9 cellular contexts compared by ENCODE assay signal in genomic region chrX:15301924-15302323, GRCh38. TPM values are rescaled to one million over a fixed set of nuclear protein-coding genes. Genes with fewer than 3 reads are reported as not detected.
A peak's percentile ranks its signal among the peaks of the same experiment; 100 is the strongest.
DNase-seq lines count a peak whose midpoint lies in the region; ATAC-seq and TF ChIP-seq lines count a peak whose summit lies in the region.
"Had no signal": no experiment of that assay in that cellular context is flagged by ENCODE, and none has a peak within 500 bp of the region (broad histone marks: within the 10 kb centered on the region; RNA-seq: fewer than 3 reads in every experiment).

No MANE protein-coding gene starts in this region.

- intact Hi-C loops in CD14-positive monocyte (cut with micrococcal nuclease), result loop anchor here in 1 of 2 donors (5.0 kb wide), 1 partner anchor 35 kb away; the partner anchor contains the start of gene PIGA
- intact Hi-C loops in activated T-helper 1 cell treated with anti-CD3 and anti-CD28 coated beads, Interleukin-12 subunit alpha, Interleukin-12 subunit beta, Interleukin-2, Interleukin-4 antibody, amounts not matched to agents 30 ng/mL and 10 ng/mL and 1 ng/mL, durations not matched to agents 14 hours and 24 hours and 36 hours (cut with micrococcal nuclease), result no loop called here
- intact Hi-C loops in lower leg skin (cut with DNase I; ENCODE audit: low total_unique reads), result no loop called here

- TF ChIP-seq POLR2A in lower leg skin (IDR thresholded peaks at IDR 0.05), result no peak

- peak overlapping the region; percentile 69 to 84 (median 80) for H3K27ac Mint-ChIP-seq in CD14-positive monocyte
- H3K27ac Mint-ChIP-seq in activated T-helper 1 cell treated with anti-CD3 and anti-CD28 coated beads, Interleukin-12 subunit alpha, Interleukin-12 subunit beta, Interleukin-2, Interleukin-4 antibody, amounts not matched to agents 30 ng/mL and 10 ng/mL and 1 ng/mL, durations not matched to agents 14 hours and 24 hours and 36 hours, result no peak overlapping the region
- no peak overlapping the region for H3K27ac Mint-ChIP-seq in osteocyte (ENCODE audit: unreplicated experiment)

- DNase-seq in CD14-positive monocyte (ENCODE audit: low spot score) (peak; percentile 90), lower leg skin (ENCODE audit: low spot score in 2 of 2) (peak; percentile 61 to 90), NCI-H2171 treated with DMSO at 0.1 percent for 48 hours (lab: John Stamatoyannopoulos, UW) (no peak), D341Med (ENCODE audit: low spot score) (no peak), osteocyte (ENCODE audit: extremely low spot score, unreplicated experiment) (no peak)
- DNase-seq in activated T-helper 1 cell treated with anti-CD3 and anti-CD28 coated beads, Interleukin-12 subunit alpha, Interleukin-12 subunit beta, Interleukin-2, Interleukin-4 antibody, amounts not matched to agents 30 ng/mL and 10 ng/mL and 1 ng/mL, durations not matched to agents 14 hours and 24 hours and 36 hours (ENCODE audit: low spot score), result peak; percentile 0
- DNase-seq: activated effector memory CD4-positive, alpha-beta T cell treated with anti-CD3 and anti-CD28 coated beads, Interleukin-2, amount 50 U/mL, for 16 hours had no signal

- H3K4me3 ChIP-seq in lower leg skin (ENCODE audit: low read depth, poor library complexity, severe bottlenecking), result no peak overlapping the region

- 28 to 48% methylated on average over 4 of the region's 4 CpGs for WGBS in lower leg skin, 2 donors

- no peaks in the 10 kb centered on the region for H3K36me3 Mint-ChIP-seq in CD14-positive monocyte
- H3K36me3 Mint-ChIP-seq in activated T-helper 1 cell treated with anti-CD3 and anti-CD28 coated beads, Interleukin-12 subunit alpha, Interleukin-12 subunit beta, Interleukin-2, Interleukin-4 antibody, amounts not matched to agents 30 ng/mL and 10 ng/mL and 1 ng/mL, durations not matched to agents 14 hours and 24 hours and 36 hours (ENCODE audit: low read depth), result no peaks in the 10 kb centered on the region
- no peaks in the 10 kb centered on the region for H3K36me3 Mint-ChIP-seq in osteocyte (ENCODE audit: unreplicated experiment)

- no peak for TF ChIP-seq CTCF in CD14-positive monocyte (IDR thresholded peaks at IDR 0.05)
- TF ChIP-seq CTCF in lower leg skin (IDR thresholded peaks at IDR 0.05), result no peak
- TF ChIP-seq CTCF in osteocyte (IDR thresholded peaks at IDR 0.05), result no peak

- no peak overlapping the region for H3K4me3 Mint-ChIP-seq in CD14-positive monocyte
- no peak overlapping the region for H3K4me3 Mint-ChIP-seq in activated T-helper 1 cell treated with anti-CD3 and anti-CD28 coated beads, Interleukin-12 subunit alpha, Interleukin-12 subunit beta, Interleukin-2, Interleukin-4 antibody, amounts not matched to agents 30 ng/mL and 10 ng/mL and 1 ng/mL, durations not matched to agents 14 hours and 24 hours and 36 hours
- H3K4me3 Mint-ChIP-seq in osteocyte (ENCODE audit: unreplicated experiment), result no peak overlapping the region

- H3K4me1 Mint-ChIP-seq in CD14-positive monocyte, result peaks cover 29% of the 10 kb centered on the region
- no peaks in the 10 kb centered on the region for H3K4me1 Mint-ChIP-seq in activated T-helper 1 cell treated with anti-CD3 and anti-CD28 coated beads, Interleukin-12 subunit alpha, Interleukin-12 subunit beta, Interleukin-2, Interleukin-4 antibody, amounts not matched to agents 30 ng/mL and 10 ng/mL and 1 ng/mL, durations not matched to agents 14 hours and 24 hours and 36 hours (ENCODE audit: low read depth)
- H3K4me1 Mint-ChIP-seq in osteocyte (ENCODE audit: unreplicated experiment), result no peaks in the 10 kb centered on the region

- peak; percentile 63 for ATAC-seq in HG03196 (IDR thresholded peaks at IDR 0.05; ENCODE audit: unreplicated experiment)
- no peak for ATAC-seq in SK-N-SH treated with all-trans-retinoic acid at 6 μM for 48 hours

- H3K27me3 Mint-ChIP-seq in CD14-positive monocyte (ENCODE audit: low read depth in 3 of 3) (peaks cover 0 to 7% (median 0%) of the 10 kb centered on the region in 3 donors), osteocyte (ENCODE audit: unreplicated experiment) (peaks cover 3% of the 10 kb centered on the region)
- H3K27me3 Mint-ChIP-seq in activated T-helper 1 cell treated with anti-CD3 and anti-CD28 coated beads, Interleukin-12 subunit alpha, Interleukin-12 subunit beta, Interleukin-2, Interleukin-4 antibody, amounts not matched to agents 30 ng/mL and 10 ng/mL and 1 ng/mL, durations not matched to agents 14 hours and 24 hours and 36 hours (ENCODE audit: insufficient read depth), result peaks cover 2% of the 10 kb centered on the region

- H3K9me3 Mint-ChIP-seq in CD14-positive monocyte (peaks cover 0 to 4% (median 0%) of the 10 kb centered on the region in 7 donors), osteocyte (ENCODE audit: unreplicated experiment) (no peaks in the 10 kb centered on the region)
- no peaks in the 10 kb centered on the region for H3K9me3 Mint-ChIP-seq in activated T-helper 1 cell treated with anti-CD3 and anti-CD28 coated beads, Interleukin-12 subunit alpha, Interleukin-12 subunit beta, Interleukin-2, Interleukin-4 antibody, amounts not matched to agents 30 ng/mL and 10 ng/mL and 1 ng/mL, durations not matched to agents 14 hours and 24 hours and 36 hours

TF ChIP-seq in SK-N-SH treated with all-trans-retinoic acid at 6 μM for 48 hours, 23 proteins besides CTCF, POLR2A, EP300 and RAD21 (continues in another document):
- TF ChIP-seq TSHZ2 (CRISPR knock-in tag; IDR thresholded peaks at IDR 0.05) (no peak), ZNF70 (CRISPR knock-in tag; IDR thresholded peaks at IDR 0.05) (no peak), PPARA (CRISPR knock-in tag; IDR thresholded peaks at IDR 0.05; ENCODE audit: borderline replicate concordance) (no peak), ESRRG (CRISPR knock-in tag; IDR thresholded peaks at IDR 0.05) (no peak), ISL1 (CRISPR knock-in tag; IDR thresholded peaks at IDR 0.05) (no peak), PATZ1 (CRISPR knock-in tag; IDR thresholded peaks at IDR 0.05; ENCODE audit: borderline replicate concordance) (no peak), BACH2 (CRISPR knock-in tag; IDR thresholded peaks at IDR 0.05; ENCODE audit: borderline replicate concordance) (no peak), OSR1 (CRISPR knock-in tag; IDR thresholded peaks at IDR 0.05) (no peak), CSDC2 (CRISPR knock-in tag; IDR thresholded peaks at IDR 0.05) (no peak), TCF4 (CRISPR knock-in tag; IDR thresholded peaks at IDR 0.05; ENCODE audit: borderline replicate concordance) (no peak)

RNA-seq across cellular contexts. Expression of gene ASB11, which starts 13.5 kb away (rescaled TPM):
- not detected for polyA plus RNA-seq in CD14-positive monocyte
- total RNA-seq in activated T-helper 1 cell treated with anti-CD3 and anti-CD28 coated beads, Interleukin-12 subunit alpha, Interleukin-12 subunit beta, Interleukin-2, Interleukin-4 antibody, amounts not matched to agents 30 ng/mL and 10 ng/mL and 1 ng/mL, durations not matched to agents 14 hours and 24 hours and 36 hours, result not detected in 2 replicates
- 1 to 10 TPM in 2 of 4 donors, under 1 TPM in 1, not detected in 1; 0.55 to 1.8 (median 1.7) TPM for total RNA-seq in lower leg skin
- total RNA-seq in osteocyte, result not detected in 2 replicates

RNA-seq across cellular contexts. Expression of gene ASB9, which starts 32.0 kb away (rescaled TPM):
- 1 to 10 TPM in 1 of 2 donors, under 1 TPM in 1; 0.63 to 1.4 TPM for polyA plus RNA-seq in CD14-positive monocyte
- not detected in 2 replicates for total RNA-seq in activated T-helper 1 cell treated with anti-CD3 and anti-CD28 coated beads, Interleukin-12 subunit alpha, Interleukin-12 subunit beta, Interleukin-2, Interleukin-4 antibody, amounts not matched to agents 30 ng/mL and 10 ng/mL and 1 ng/mL, durations not matched to agents 14 hours and 24 hours and 36 hours
- total RNA-seq in lower leg skin (1 to 10 TPM in 2 of 4 donors, not detected in 2; 1.7 to 7.0 TPM), osteocyte (not detected in 2 replicates)

RNA-seq across cellular contexts. Expression of gene PIGA, which starts 33.4 kb away (rescaled TPM):
- 1 to 10 TPM; 6.3 to 6.4 TPM for polyA plus RNA-seq in CD14-positive monocyte
- total RNA-seq in activated T-helper 1 cell treated with anti-CD3 and anti-CD28 coated beads, Interleukin-12 subunit alpha, Interleukin-12 subunit beta, Interleukin-2, Interleukin-4 antibody, amounts not matched to agents 30 ng/mL and 10 ng/mL and 1 ng/mL, durations not matched to agents 14 hours and 24 hours and 36 hours, result 23.9 and 25.4 TPM in 2 replicates
- total RNA-seq in lower leg skin, result 10 to 100 TPM in 3 of 4 donors, 1 to 10 TPM in 1; 9.5 to 28.6 (median 14.1) TPM
- 10.3 and 12.2 TPM in 2 replicates for total RNA-seq in osteocyte

Comparison
In these comparisons a context has a peak if more than half of its experiments do, and no peak if none do; other contexts are left out.
1. DNase-seq: peak in CD14-positive monocyte (single experiment), activated T-helper 1 cell treated with anti-CD3 and anti-CD28 coated beads, Interleukin-12 subunit alpha, Interleukin-12 subunit beta, Interleukin-2, Interleukin-4 antibody, amounts not matched to agents 30 ng/mL and 10 ng/mL and 1 ng/mL, durations not matched to agents 14 hours and 24 hours and 36 hours (single experiment) and lower leg skin (2 of 2); none in NCI-H2171 treated with DMSO at 0.1 percent for 48 hours (single experiment), D341Med (single experiment) and osteocyte (single experiment).
2. H3K27ac Mint-ChIP-seq: peak in CD14-positive monocyte (7 of 7); none in activated T-helper 1 cell treated with anti-CD3 and anti-CD28 coated beads, Interleukin-12 subunit alpha, Interleukin-12 subunit beta, Interleukin-2, Interleukin-4 antibody, amounts not matched to agents 30 ng/mL and 10 ng/mL and 1 ng/mL, durations not matched to agents 14 hours and 24 hours and 36 hours (single experiment) and osteocyte (single experiment).